11 cellular contexts compared by ENCODE assay signal in the genomic region with DNA sequence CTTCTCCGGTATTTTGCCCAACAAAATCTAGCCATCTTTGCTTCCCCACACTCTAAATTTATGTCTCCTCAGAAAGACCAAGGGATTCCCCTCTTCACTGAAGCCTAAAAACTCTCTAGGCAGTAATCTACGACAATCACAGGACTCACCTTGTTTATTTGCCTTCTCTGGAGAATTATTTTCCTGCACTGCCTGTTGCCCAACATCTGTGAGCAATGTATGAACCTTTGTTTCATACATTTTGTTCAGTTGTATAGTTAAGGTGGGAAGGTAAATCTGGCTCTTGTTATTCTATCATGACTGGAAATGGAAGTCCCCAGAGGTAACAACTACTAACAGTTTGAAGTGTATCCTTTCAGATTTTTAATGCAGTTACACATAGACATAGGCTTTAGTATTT. TPM values are rescaled to one million over a fixed set of nuclear protein-coding genes. Genes with fewer than 3 reads are reported as not detected.
DNase-seq lines count a peak whose midpoint lies in the region; ATAC-seq and TF ChIP-seq lines count a peak whose summit lies in the region.
"Had no signal": no experiment of that assay in that cellular context is flagged by ENCODE, and none has a peak within 500 bp of the region (broad histone marks: within the 10 kb centered on the region; RNA-seq: fewer than 3 reads in every experiment).

No MANE protein-coding gene starts in this region.

- WGBS in thyroid gland, 2 donors: 74 to 77% methylated on average over 2 of the region's 2 CpGs

- POLR2A ChIA-PET in CD4-positive, alpha-beta memory T cell (lab: Charles Lee; ENCODE audit: partially characterized antibody): no interaction called here

- no peaks in the 10 kb centered on the region for H3K9me3 Mint-ChIP-seq in CD4-positive, alpha-beta memory T cell
- H3K9me3 Mint-ChIP-seq in dendritic cell treated with granulocyte-macrophage colony-stimulating factor and Interleukin-4, amounts not matched to agents 40 ng/mL and 50 ng/mL, for 4 days: no peaks in the 10 kb centered on the region
- H3K9me3 Mint-ChIP-seq in nephron: no peaks in the 10 kb centered on the region

- H3K4me1 ChIP-seq in CD4-positive, alpha-beta memory T cell (ENCODE audit: insufficient read depth, low read length): peaks cover 40% of the 10 kb centered on the region
- H3K4me1 ChIP-seq in thyroid gland: peaks cover 23 to 27% of the 10 kb centered on the region in 2 donors

- ATAC-seq in sciatic nerve: no peak

- TF ChIP-seq POLR2A in NB4 (IDR thresholded peaks at IDR 0.05; ENCODE audit: extremely low read depth, insufficient read length): no peak
- TF ChIP-seq POLR2A in thyroid gland (IDR thresholded peaks at IDR 0.05): no peak

- H3K4me3 Mint-ChIP-seq in CD4-positive, alpha-beta memory T cell: peak overlapping the region in 6 of 8 donors; percentile 2 to 100 (median 88)
- H3K4me3 Mint-ChIP-seq in dendritic cell treated with granulocyte-macrophage colony-stimulating factor and Interleukin-4, amounts not matched to agents 40 ng/mL and 50 ng/mL, for 4 days: peak overlapping the region; percentile 37
- H3K4me3 Mint-ChIP-seq in nephron: peak overlapping the region; percentile 98 to 100 (median 99)

- no peak overlapping the region for H3K4me3 ChIP-seq in CD4-positive, alpha-beta memory T cell (ENCODE audit: low read length in 2 of 2)
- H3K4me3 ChIP-seq in NB4 (ENCODE audit: low read depth, low read length) (peak overlapping the region; percentile 97), thyroid gland (replicated peaks in 1 of 3) (no peak overlapping the region)

- no peak overlapping the region for H3K27ac ChIP-seq in CD4-positive, alpha-beta memory T cell (ENCODE audit: low read depth, low read length)
- H3K27ac ChIP-seq in thyroid gland: no peak overlapping the region
- H3K27ac ChIP-seq: HL-60 had no signal

- no peak for TF ChIP-seq CTCF in NB4 (IDR thresholded peaks at IDR 0.05; ENCODE audit: low read depth, low read length)
- no peak for TF ChIP-seq CTCF in nephron (IDR thresholded peaks at IDR 0.05; ENCODE audit: unreplicated experiment in 3 of 3)
- TF ChIP-seq CTCF in thyroid gland (IDR thresholded peaks at IDR 0.05): no peak

- no peaks in the 10 kb centered on the region for H3K9me3 ChIP-seq in CD4-positive, alpha-beta memory T cell (ENCODE audit: control insufficient read depth in 1 of 2, low read length in 2 of 2)
- no peaks in the 10 kb centered on the region for H3K9me3 ChIP-seq in thyroid gland

- H3K36me3 Mint-ChIP-seq in CD4-positive, alpha-beta memory T cell: peaks cover 27 to 68% of the 10 kb centered on the region in 2 donors
- H3K36me3 Mint-ChIP-seq in dendritic cell treated with granulocyte-macrophage colony-stimulating factor and Interleukin-4, amounts not matched to agents 40 ng/mL and 50 ng/mL, for 4 days (ENCODE audit: low read depth): peaks cover 76% of the 10 kb centered on the region
- H3K36me3 Mint-ChIP-seq in nephron (ENCODE audit: low read depth): peaks cover 35% of the 10 kb centered on the region

- intact Hi-C loops in CD4-positive, alpha-beta memory T cell (cut with micrococcal nuclease): loop anchor here (5.0 to 10.0 kb wide), 2 partner anchors 184 to 726 kb away; a partner anchor contains a TSS
- intact Hi-C loops in dendritic cell treated with granulocyte-macrophage colony-stimulating factor and Interleukin-4, amounts not matched to agents 40 ng/mL and 50 ng/mL, for 4 days (cut with micrococcal nuclease): no loop called here
- intact Hi-C loops in sciatic nerve (cut with DNase I) (no loop called here), thyroid gland (cut with DNase I) (no loop called here)

- no peaks in the 10 kb centered on the region for H3K27me3 Mint-ChIP-seq in CD4-positive, alpha-beta memory T cell
- no peaks in the 10 kb centered on the region for H3K27me3 Mint-ChIP-seq in dendritic cell treated with granulocyte-macrophage colony-stimulating factor and Interleukin-4, amounts not matched to agents 40 ng/mL and 50 ng/mL, for 4 days
- no peaks in the 10 kb centered on the region for H3K27me3 Mint-ChIP-seq in nephron (ENCODE audit: low read depth)

- H3K27ac Mint-ChIP-seq in CD4-positive, alpha-beta memory T cell: peak overlapping the region in 6 of 7 donors; percentile 40 to 100 (median 81)
- H3K27ac Mint-ChIP-seq in dendritic cell treated with granulocyte-macrophage colony-stimulating factor and Interleukin-4, amounts not matched to agents 40 ng/mL and 50 ng/mL, for 4 days: peak overlapping the region; percentile 58
- peak overlapping the region in 2 of 3 experiments; percentile 10 for H3K27ac Mint-ChIP-seq in nephron

- peaks cover 26% of the 10 kb centered on the region for H3K36me3 ChIP-seq in CD4-positive, alpha-beta memory T cell (ENCODE audit: insufficient read depth, low read length)
- peaks cover 27 to 33% of the 10 kb centered on the region in 2 donors for H3K36me3 ChIP-seq in thyroid gland

- peaks cover 30 to 61% (median 50%) of the 10 kb centered on the region in 4 donors for H3K4me1 Mint-ChIP-seq in CD4-positive, alpha-beta memory T cell
- peaks cover 57% of the 10 kb centered on the region for H3K4me1 Mint-ChIP-seq in dendritic cell treated with granulocyte-macrophage colony-stimulating factor and Interleukin-4, amounts not matched to agents 40 ng/mL and 50 ng/mL, for 4 days (ENCODE audit: low read depth)
- peaks cover 38% of the 10 kb centered on the region for H3K4me1 Mint-ChIP-seq in nephron

- H3K27me3 ChIP-seq in CD4-positive, alpha-beta memory T cell (ENCODE audit: insufficient read depth, low read length): no peaks in the 10 kb centered on the region
- no peaks in the 10 kb centered on the region for H3K27me3 ChIP-seq in thyroid gland

- no peak for DNase-seq in CD4-positive, alpha-beta memory T cell
- DNase-seq in NB4 (ENCODE audit: low read depth) (no peak), sciatic nerve (ENCODE audit: low spot score) (no peak), NCI-H345 (lab: John Stamatoyannopoulos, UW) (no peak), thyroid gland (no peak), SW480 (ENCODE audit: low spot score) (no peak)
- DNase-seq: activated CD4-positive, CD25-positive, alpha-beta regulatory T cell treated with anti-CD3 and anti-CD28 coated beads, Interleukin-2, amount 50 U/mL, for 72 hours; NCI-H1694 had no signal

- CTCF ChIA-PET in CD4-positive, alpha-beta memory T cell (lab: Charles Lee; ENCODE audit: partially characterized antibody): no interaction called here

RNA-seq across cellular contexts. Expression of a gene that starts 2.2 kb away (rescaled TPM):
- 100 to 1,000 TPM; 128 to 132 TPM for total RNA-seq in CD4-positive, alpha-beta memory T cell
- 100 to 1,000 TPM; 115 to 150 TPM for polyA plus RNA-seq in CD4-positive, alpha-beta memory T cell
- total RNA-seq in sciatic nerve: 147 TPM
- 100 to 1,000 TPM; 172 to 334 (median 182) TPM for total RNA-seq in thyroid gland

RNA-seq across cellular contexts. Expression of a gene that starts 2.3 kb away (rescaled TPM):
- total RNA-seq in CD4-positive, alpha-beta memory T cell: 10 to 100 TPM; 62.2 to 68.0 TPM
- polyA plus RNA-seq in CD4-positive, alpha-beta memory T cell: 10 to 100 TPM; 68.1 to 93.1 TPM
- 64.7 TPM for total RNA-seq in sciatic nerve
- 10 to 100 TPM; 50.8 to 80.1 (median 68.5) TPM for total RNA-seq in thyroid gland

RNA-seq across cellular contexts. Expression of a gene that starts 26.0 kb away (rescaled TPM):
- under 1 TPM; 0.41 to 0.42 TPM for total RNA-seq in CD4-positive, alpha-beta memory T cell
- polyA plus RNA-seq in CD4-positive, alpha-beta memory T cell: not detected
- total RNA-seq in sciatic nerve: not detected
- not detected for total RNA-seq in thyroid gland

RNA-seq across cellular contexts. Expression of a gene that starts 55.9 kb away (rescaled TPM):
- 10 to 100 TPM; 53.5 to 60.6 TPM for total RNA-seq in CD4-positive, alpha-beta memory T cell
- 10 to 100 TPM; 41.2 to 84.0 TPM for polyA plus RNA-seq in CD4-positive, alpha-beta memory T cell
- total RNA-seq in sciatic nerve (71.1 TPM), thyroid gland (100 to 1,000 TPM in 2 of 4 donors, 10 to 100 TPM in 2; 65.2 to 120 (median 85.3) TPM)

RNA-seq across cellular contexts. Expression of a gene that starts 59.5 kb away (rescaled TPM):
- total RNA-seq in CD4-positive, alpha-beta memory T cell: not detected
- polyA plus RNA-seq in CD4-positive, alpha-beta memory T cell: not detected
- 7.1 TPM for total RNA-seq in sciatic nerve
- total RNA-seq in thyroid gland: 10 to 100 TPM in 1 of 4 donors, 1 to 10 TPM in 3; 5.8 to 28.5 (median 7.8) TPM

Comparison
In these comparisons a context has a peak if more than half of its experiments do, and no peak if none do; other contexts are left out.
1. H3K27ac Mint-ChIP-seq: peak in every context shown above with its lines; median percentile 81 in CD4-positive, alpha-beta memory T cell; 58 in dendritic cell treated with granulocyte-macrophage colony-stimulating factor and Interleukin-4, amounts not matched to agents 40 ng/mL and 50 ng/mL, for 4 days; 10 in nephron.
2. H3K4me3 Mint-ChIP-seq: peak in every context shown above with its lines; median percentile 99 in nephron; 88 in CD4-positive, alpha-beta memory T cell; 37 in dendritic cell treated with granulocyte-macrophage colony-stimulating factor and Interleukin-4, amounts not matched to agents 40 ng/mL and 50 ng/mL, for 4 days.